ENCODE assay signal across 23 cellular contexts in the genomic region with DNA sequence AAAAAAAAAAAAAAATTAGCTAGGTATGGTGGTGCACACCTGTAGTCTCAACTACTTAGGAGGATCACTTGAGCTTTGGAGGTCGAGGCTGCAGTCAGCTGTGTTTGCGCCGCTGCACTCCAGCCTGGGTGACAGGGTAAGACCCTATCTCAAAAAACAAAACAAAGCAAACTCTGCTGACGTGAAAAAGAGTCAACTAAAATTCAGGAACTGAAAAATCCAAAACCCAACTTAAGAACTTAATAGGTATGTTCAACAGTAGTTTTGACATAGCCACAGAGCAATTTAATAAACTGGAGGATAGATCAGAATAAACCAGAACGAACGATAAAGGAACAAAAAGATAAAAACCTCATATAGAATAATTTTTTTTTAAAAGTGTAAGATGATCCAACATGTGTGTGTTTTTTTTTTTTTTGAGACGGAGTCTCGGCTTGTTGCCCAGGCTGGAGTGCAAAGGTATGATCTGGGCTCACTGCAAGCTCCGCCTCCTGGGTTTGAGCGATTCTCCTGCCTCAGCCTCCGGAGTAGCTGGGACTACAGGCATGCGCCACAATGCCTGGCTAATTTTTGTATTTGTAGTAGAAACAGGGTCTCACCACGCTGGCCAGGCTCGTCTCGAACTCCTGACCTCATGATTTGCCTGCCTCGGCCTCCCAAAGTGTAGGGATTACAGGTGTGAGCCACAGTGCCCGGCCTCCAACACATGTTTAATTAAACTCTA.
"Had no signal": no experiment of that assay in that cellular context is flagged by ENCODE, and none has a peak within 500 bp of the region (broad histone marks: within the 10 kb centered on the region; RNA-seq: fewer than 3 reads in every experiment).

No MANE protein-coding gene starts in this region.

- H3K27me3 ChIP-seq: foreskin keratinocyte, neural progenitor cell, suprapubic skin, tibial nerve had no signal

- H3K27me3 Mint-ChIP-seq: activated CD4-positive, alpha-beta T cell treated with anti-CD3 and anti-CD28 coated beads, Interleukin-2, amount 10 ng/mL, durations not matched to agents 24 days and 14 days; activated CD8-positive, alpha-beta T cell treated with anti-CD3 and anti-CD28 coated beads for 36 hours; activated naive CD4-positive, alpha-beta T cell treated with anti-CD3 and anti-CD28 coated beads, Interleukin-2, amount 10 ng/mL, durations not matched to agents 7 days and 5 days; dendritic cell treated with granulocyte-macrophage colony-stimulating factor and Interleukin-4, amounts not matched to agents 40 ng/mL and 50 ng/mL, for 4 days; naive B cell; stimulated activated naive CD8-positive, alpha-beta T cell treated with anti-CD3 and anti-CD28 coated beads, Interleukin-15, amount 100 ng/mL, for 72 hours had no signal

- H3K9me3 Mint-ChIP-seq: activated CD4-positive, alpha-beta T cell treated with anti-CD3 and anti-CD28 coated beads, Interleukin-2, amount 10 ng/mL, durations not matched to agents 24 days and 14 days; activated CD8-positive, alpha-beta T cell treated with anti-CD3 and anti-CD28 coated beads for 36 hours; activated naive CD4-positive, alpha-beta T cell treated with anti-CD3 and anti-CD28 coated beads, Interleukin-2, amount 10 ng/mL, durations not matched to agents 7 days and 5 days; dendritic cell treated with granulocyte-macrophage colony-stimulating factor and Interleukin-4, amounts not matched to agents 40 ng/mL and 50 ng/mL, for 4 days; naive B cell; stimulated activated naive CD8-positive, alpha-beta T cell treated with anti-CD3 and anti-CD28 coated beads, Interleukin-15, amount 100 ng/mL, for 72 hours had no signal

- H3K36me3 Mint-ChIP-seq: naive B cell had no signal

- H3K36me3 ChIP-seq: neural progenitor cell, prostate gland had no signal

- H3K4me3 ChIP-seq: lower lobe of right lung, neural progenitor cell, prostate gland, suprapubic skin, tibial nerve had no signal

- ATAC-seq: activated CD4-positive, CD25-positive, alpha-beta regulatory T cell treated with anti-CD3 and anti-CD28 coated beads, Interleukin-2, amount 50 U/mL, for 24 hours; activated CD8-positive, alpha-beta T cell treated with anti-CD3 and anti-CD28 coated beads for 36 hours; foreskin keratinocyte; lower lobe of right lung; stimulated activated naive CD8-positive, alpha-beta T cell treated with anti-CD3 and anti-CD28 coated beads, Interleukin-15, amount 100 ng/mL, for 72 hours had no signal

- H3K27ac Mint-ChIP-seq: activated CD4-positive, alpha-beta T cell treated with anti-CD3 and anti-CD28 coated beads, Interleukin-2, amount 10 ng/mL, durations not matched to agents 24 days and 14 days; activated CD8-positive, alpha-beta T cell treated with anti-CD3 and anti-CD28 coated beads for 36 hours; activated naive CD4-positive, alpha-beta T cell treated with anti-CD3 and anti-CD28 coated beads, Interleukin-2, amount 10 ng/mL, durations not matched to agents 7 days and 5 days; dendritic cell treated with granulocyte-macrophage colony-stimulating factor and Interleukin-4, amounts not matched to agents 40 ng/mL and 50 ng/mL, for 4 days; neural progenitor cell; stimulated activated naive CD8-positive, alpha-beta T cell treated with anti-CD3 and anti-CD28 coated beads, Interleukin-15, amount 100 ng/mL, for 72 hours had no signal

- H3K4me2 ChIP-seq: neural progenitor cell had no signal

- H3K9me3 ChIP-seq: lower lobe of right lung, prostate gland, suprapubic skin, tibial nerve had no signal

- DNase-seq: activated CD4-positive, alpha-beta T cell treated with anti-CD3 and anti-CD28 coated beads, Interleukin-2, amount 10 ng/mL, durations not matched to agents 24 days and 14 days; activated CD8-positive, alpha-beta T cell treated with anti-CD3 and anti-CD28 coated beads for 36 hours; activated effector memory CD4-positive, alpha-beta T cell treated with Interleukin-2 at 50 U/mL for 16 hours; activated naive CD4-positive, alpha-beta T cell treated with anti-CD3 and anti-CD28 coated beads, Interleukin-2, amount 10 ng/mL, durations not matched to agents 7 days and 5 days; activated T-cell treated with anti-CD3 and anti-CD28 coated beads, Interleukin-2, amount 50 U/mL, for 48 hours; amygdala; caudate nucleus; effector CD4-positive, alpha-beta T cell; foreskin keratinocyte; kidney; lower lobe of right lung; mesendoderm; naive B cell; stimulated activated CD4-positive, alpha-beta T cell treated with anti-CD3 and anti-CD28 coated beads, Interleukin-12 subunit alpha, Interleukin-12 subunit beta, amount 100 ng/mL, for 4 hours; stimulated activated CD4-positive, alpha-beta T cell treated with anti-CD3 and anti-CD28 coated beads, Interleukin-4, amount 100 ng/mL, for 4 hours; stimulated activated naive CD8-positive, alpha-beta T cell treated with anti-CD3 and anti-CD28 coated beads, Interleukin-15, amount 100 ng/mL, for 72 hours had no signal

- H3K27ac ChIP-seq: foreskin keratinocyte, lower lobe of right lung, neural progenitor cell, prostate gland, suprapubic skin, tibial nerve had no signal

- FAIRE-seq: kidney, urothelium cell line had no signal

- H2AFZ ChIP-seq: neural progenitor cell had no signal

- H3K9ac ChIP-seq: neural progenitor cell had no signal

- H3K4me3 Mint-ChIP-seq: activated CD4-positive, alpha-beta T cell treated with anti-CD3 and anti-CD28 coated beads, Interleukin-2, amount 10 ng/mL, durations not matched to agents 24 days and 14 days; activated CD8-positive, alpha-beta T cell treated with anti-CD3 and anti-CD28 coated beads for 36 hours; activated naive CD4-positive, alpha-beta T cell treated with anti-CD3 and anti-CD28 coated beads, Interleukin-2, amount 10 ng/mL, durations not matched to agents 7 days and 5 days; dendritic cell treated with granulocyte-macrophage colony-stimulating factor and Interleukin-4, amounts not matched to agents 40 ng/mL and 50 ng/mL, for 4 days; neural progenitor cell had no signal

- H3K4me1 ChIP-seq: prostate gland had no signal
